Comparison of ENCODE assay signal across 8 cellular contexts in genomic region chr14:50530794-50531193, GRCh38. TPM values are rescaled to one million over a fixed set of nuclear protein-coding genes. Genes with fewer than 3 reads are reported as not detected.
A peak's percentile ranks its signal among the peaks of the same experiment; 100 is the strongest.
DNase-seq lines count a peak whose midpoint lies in the region; ATAC-seq and TF ChIP-seq lines count a peak whose summit lies in the region.

No MANE protein-coding gene starts in this region.

- H3K27ac ChIP-seq in heart right ventricle, result peak overlapping the region in 1 of 10 donors; percentile 96
- H3K27ac ChIP-seq in mesendoderm (ENCODE audit: low read depth, low read length), result no peak overlapping the region
- H3K27ac ChIP-seq in vagina, result peak overlapping the region; percentile 97

- TF ChIP-seq POLR2A in vagina (IDR thresholded peaks at IDR 0.05), result no peak

- peak overlapping the region; percentile 58 for H3K4me2 ChIP-seq in mesendoderm (ENCODE audit: low read length)

- H4K8ac ChIP-seq in mesendoderm (ENCODE audit: low read depth, low read length), result no peak overlapping the region

- H3K23ac ChIP-seq in mesendoderm (ENCODE audit: low read length), result no peak overlapping the region

- peaks cover 6% of the 10 kb centered on the region for H3K79me1 ChIP-seq in mesendoderm (ENCODE audit: low read length)

- H3K4me1 ChIP-seq in heart right ventricle, result peaks cover 0 to 50% (median 28%) of the 10 kb centered on the region in 9 donors
- H3K4me1 ChIP-seq in mesendoderm (ENCODE audit: control insufficient read depth, low read depth, low read length), result peaks cover 6% of the 10 kb centered on the region
- peaks cover 59% of the 10 kb centered on the region for H3K4me1 ChIP-seq in vagina

- peak overlapping the region in 8 of 10 donors; percentile 1 to 97 (median 92) for H3K4me3 ChIP-seq in heart right ventricle
- peak overlapping the region; percentile 88 for H3K4me3 ChIP-seq in astrocyte of the spinal cord (ENCODE audit: low read depth, low read length)
- peak overlapping the region; percentile 4 for H3K4me3 ChIP-seq in mesendoderm (ENCODE audit: low read length)
- peak overlapping the region; percentile 85 to 86 for H3K4me3 ChIP-seq in vagina

- no peak overlapping the region for H2AK5ac ChIP-seq in mesendoderm (ENCODE audit: low read length)

- peak overlapping the region; percentile 96 for H3K9ac ChIP-seq in mesendoderm (ENCODE audit: low read length)

- no peak overlapping the region for H2BK120ac ChIP-seq in mesendoderm (ENCODE audit: low read depth, low read length)

- ATAC-seq in heart right ventricle, result no peak
- no peak for ATAC-seq in Right ventricle myocardium inferior
- ATAC-seq in HG03196 (IDR thresholded peaks at IDR 0.05; ENCODE audit: unreplicated experiment), result no peak
- ATAC-seq in HG02938 (IDR thresholded peaks at IDR 0.05; ENCODE audit: unreplicated experiment), result no peak

- in situ Hi-C loops in astrocyte of the spinal cord (cut with HindIII; ENCODE audit: low sequenced_read_pairs), result no loop called here

- peaks cover 42% of the 10 kb centered on the region for H3K79me2 ChIP-seq in mesendoderm (ENCODE audit: control insufficient read depth, insufficient read depth, low read length)

- TF ChIP-seq CTCF in heart right ventricle (IDR thresholded peaks at IDR 0.05) (no peak), astrocyte of the spinal cord (IDR thresholded peaks at IDR 0.05; ENCODE audit: low read depth, low read length) (no peak), vagina (IDR thresholded peaks at IDR 0.05) (no peak)

- H2BK15ac ChIP-seq in mesendoderm (replicated peaks; ENCODE audit: low read depth), result no peak overlapping the region

- H3K36me3 ChIP-seq in heart right ventricle (peaks cover 0 to 4% (median 0%) of the 10 kb centered on the region in 9 donors), mesendoderm (ENCODE audit: control insufficient read depth, insufficient read depth, low read length) (no peaks in the 10 kb centered on the region), vagina (no peaks in the 10 kb centered on the region)

- H3K9me3 ChIP-seq in heart right ventricle (no peaks in the 10 kb centered on the region), vagina (no peaks in the 10 kb centered on the region)

- H3K27me3 ChIP-seq in heart right ventricle (no peaks in the 10 kb centered on the region), mesendoderm (ENCODE audit: insufficient read depth, low read length, poor library complexity) (no peaks in the 10 kb centered on the region), vagina (no peaks in the 10 kb centered on the region)

- no peak overlapping the region for H4K5ac ChIP-seq in mesendoderm (ENCODE audit: low read length)

- intact Hi-C loops in heart right ventricle (cut with DNase I) (loop anchor here in 3 of 10 donors (5.0 kb wide), 4 partner anchors 188 to 298 kb away; partner anchors contain the start of gene SOS2 (in 1 of the 3)), Right ventricle myocardium inferior (cut with DNase I) (loop anchor here (5.0 kb wide), 2 partner anchors 188 to 663 kb away; no protein-coding TSS in a partner anchor), vagina (cut with DNase I) (no loop called here)

- DNase-seq in heart right ventricle (no peak), Right ventricle myocardium inferior (ENCODE audit: missing footprints) (no peak), astrocyte of the spinal cord (ENCODE audit: low read depth, low spot score) (peak; percentile 21), mesendoderm (no peak), vagina (ENCODE audit: extremely low spot score in 2 of 2) (no peak), epidermal melanocyte (ENCODE audit: insufficient read length, low spot score) (no peak)

- H3K18ac ChIP-seq in mesendoderm (ENCODE audit: low read length), result no peak overlapping the region

- H3K56ac ChIP-seq in mesendoderm (ENCODE audit: low read length), result no peak overlapping the region

- WGBS in heart right ventricle, 2 donors, result 43 to 57% methylated on average over 5 of the region's 5 CpGs
- WGBS in mesendoderm (ENCODE audit: extremely low coverage, insufficient coverage, low lambda C conversion rate), result no CpG with 5 or more reads among the region's 5 CpGs

- no peak overlapping the region for H3K4ac ChIP-seq in mesendoderm (ENCODE audit: low read depth, low read length)

- H2BK5ac ChIP-seq in mesendoderm (ENCODE audit: low read length), result no peak overlapping the region

RNA-seq across cellular contexts. Expression of gene MAP4K5, which starts 1.6 kb away (rescaled TPM):
- total RNA-seq in heart right ventricle (10 to 100 TPM in 8 of 10 donors, 1 to 10 TPM in 2; 7.1 to 19.8 (median 12.1) TPM), Right ventricle myocardium inferior (14.3 TPM), vagina (158 TPM)
- 1 to 10 TPM; 8.7 to 8.9 TPM for polyA plus RNA-seq in heart right ventricle
- polyA plus RNA-seq in mesendoderm (2013, experiment 1 of 2), result 23.3 TPM
- 22.9 TPM for polyA plus RNA-seq in mesendoderm (2013, experiment 2 of 2)

RNA-seq across cellular contexts. Expression of gene ATL1, which starts 29.2 kb away (rescaled TPM):
- total RNA-seq in heart right ventricle (1 to 10 TPM in 4 of 10 donors, under 1 TPM in 6; 0.42 to 2.0 (median 0.86) TPM), Right ventricle myocardium inferior (1.1 TPM), vagina (6.9 TPM)
- 1 to 10 TPM in 1 of 2 donors, under 1 TPM in 1; 0.51 to 1.1 TPM for polyA plus RNA-seq in heart right ventricle
- 2.6 TPM for polyA plus RNA-seq in mesendoderm (2013, experiment 1 of 2)
- 3.0 TPM for polyA plus RNA-seq in mesendoderm (2013, experiment 2 of 2)

Comparison
In these comparisons a context has a peak if more than half of its experiments do, and no peak if none do; other contexts are left out.
1. H3K4me3 ChIP-seq: peak in every context shown above with its lines; median percentile 92 in heart right ventricle; 88 in astrocyte of the spinal cord; 86 in vagina; 4 in mesendoderm.